25 cellular contexts compared by ENCODE assay signal in genomic region chr20:63778034-63778752, GRCh38. TPM values are rescaled to one million over a fixed set of nuclear protein-coding genes. Genes with fewer than 3 reads are reported as not detected.
DNase-seq lines count a peak whose midpoint lies in the region; ATAC-seq and TF ChIP-seq lines count a peak whose summit lies in the region.
"Had no signal": no experiment of that assay in that cellular context is flagged by ENCODE, and none has a peak within 500 bp of the region (broad histone marks: within the 10 kb centered on the region; RNA-seq: fewer than 3 reads in every experiment).

No MANE protein-coding gene starts in this region.

- no peak for ATAC-seq in HG02571 (IDR thresholded peaks at IDR 0.05; ENCODE audit: unreplicated experiment)
- ATAC-seq: activated T-cell treated with anti-CD3 and anti-CD28 coated beads, Interleukin-2, amount 50 U/mL, for 4 hours; CD8-positive, alpha-beta T cell; lower lobe of right lung had no signal

- 62 to 73% methylated on average over 18 to 19 of the region's 19 CpGs for WGBS in endodermal cell (ENCODE audit: insufficient coverage in 1 of 2, insufficient read length in 1 of 2), 2 experiments

- peak; percentile 18 for DNase-seq in HFFc6
- peak; percentile 51 for DNase-seq in RKO (ENCODE audit: low spot score)
- peak; percentile 71 for DNase-seq in endodermal cell
- DNase-seq in progenitor cell of endocrine pancreas (ENCODE audit: low spot score, unreplicated experiment), result no peak
- no peak for DNase-seq in NOMO-1 (lab: John Stamatoyannopoulos, UW; ENCODE audit: unreplicated experiment in 2 of 2)
- no peak for DNase-seq in LoVo (ENCODE audit: low spot score)
- DNase-seq: activated CD4-positive, alpha-beta T cell treated with anti-CD3 and anti-CD28 coated beads, Interleukin-2, amount 10 ng/mL, durations not matched to agents 24 days and 14 days; activated T-cell treated with anti-CD3 and anti-CD28 coated beads, Interleukin-2, amount 50 U/mL, for 4 hours; CD8-positive, alpha-beta T cell; DMS153; islet precursor cell; lower lobe of right lung; MG63; NCI-H1417 treated with DMSO at 0.1 percent for 48 hours; NCI-H446; small intestine; stimulated activated CD4-positive, alpha-beta T cell treated with anti-CD3 and anti-CD28 coated beads, Interleukin-1b, Interleukin-23, amount 100 ng/mL, for 48 hours; trophoblast cell had no signal

- no peaks in the 10 kb centered on the region for H3K9me3 ChIP-seq in endodermal cell (ENCODE audit: control insufficient read depth, low read length)
- H3K9me3 ChIP-seq: breast epithelium, lower lobe of right lung, MG63 had no signal

- no peak overlapping the region for H3K9ac ChIP-seq in endodermal cell (ENCODE audit: extremely low read depth, low read length, poor library complexity, severe bottlenecking)

- no peaks in the 10 kb centered on the region for H3K9me3 Mint-ChIP-seq in HFFc6
- H3K9me3 Mint-ChIP-seq in endodermal cell, result no peaks in the 10 kb centered on the region
- no peaks in the 10 kb centered on the region for H3K9me3 Mint-ChIP-seq in progenitor cell of endocrine pancreas (ENCODE audit: low read depth)
- H3K9me3 Mint-ChIP-seq: activated CD4-positive, alpha-beta T cell treated with anti-CD3 and anti-CD28 coated beads, Interleukin-2, amount 10 ng/mL, durations not matched to agents 24 days and 14 days; activated T-cell treated with anti-CD3 and anti-CD28 coated beads, Interleukin-2, amount 50 U/mL, for 4 hours; CD8-positive, alpha-beta T cell; IgD-negative memory B cell; neural crest cell; T-helper 1 cell treated with Interleukin-12 subunit alpha and Interleukin-12 subunit beta and Interleukin-4 antibody, amounts not matched to agents 30 μg/mL and 1 μg/mL, for 36 hours had no signal

- H3K4me1 ChIP-seq in endodermal cell (ENCODE audit: control insufficient read depth, insufficient read depth, low read length), result no peaks in the 10 kb centered on the region
- H3K4me1 ChIP-seq: breast epithelium, lower lobe of right lung had no signal

- H3K36me3 ChIP-seq in endodermal cell (ENCODE audit: control insufficient read depth, insufficient read depth, low read length), result no peaks in the 10 kb centered on the region
- H3K36me3 ChIP-seq: breast epithelium, lower lobe of right lung, MG63 had no signal

- no peaks in the 10 kb centered on the region; the same call in none of the 2 replicates for H3K27me3 Mint-ChIP-seq in HFFc6 (ENCODE audit: insufficient read depth)
- H3K27me3 Mint-ChIP-seq in endodermal cell (ENCODE audit: insufficient read depth), result no peaks in the 10 kb centered on the region
- no peaks in the 10 kb centered on the region for H3K27me3 Mint-ChIP-seq in progenitor cell of endocrine pancreas
- H3K27me3 Mint-ChIP-seq: activated CD4-positive, alpha-beta T cell treated with anti-CD3 and anti-CD28 coated beads, Interleukin-2, amount 10 ng/mL, durations not matched to agents 24 days and 14 days had no signal

- no peaks in the 10 kb centered on the region for H3K36me3 Mint-ChIP-seq in HFFc6 (ENCODE audit: low read depth)
- H3K36me3 Mint-ChIP-seq in endodermal cell (ENCODE audit: low read depth), result peaks cover 25% of the 10 kb centered on the region
- H3K36me3 Mint-ChIP-seq in progenitor cell of endocrine pancreas (ENCODE audit: insufficient read depth), result peaks cover 8% of the 10 kb centered on the region
- H3K36me3 Mint-ChIP-seq: CD8-positive, alpha-beta T cell had no signal

- H3K4me3 ChIP-seq in endodermal cell (ENCODE audit: low read length), result no peak overlapping the region
- H3K4me3 ChIP-seq: breast epithelium, coronary artery, lower lobe of right lung, MG63 had no signal

- no peak overlapping the region; the same call in 1 of the 2 replicates for H3K27ac Mint-ChIP-seq in HFFc6
- H3K27ac Mint-ChIP-seq in endodermal cell, result peak overlapping the region; percentile 44
- H3K27ac Mint-ChIP-seq in progenitor cell of endocrine pancreas, result peak overlapping the region; percentile 21
- H3K27ac Mint-ChIP-seq: activated CD4-positive, alpha-beta T cell treated with anti-CD3 and anti-CD28 coated beads, Interleukin-2, amount 10 ng/mL, durations not matched to agents 24 days and 14 days; CD8-positive, alpha-beta T cell; IgD-negative memory B cell; T-helper 1 cell treated with Interleukin-12 subunit alpha and Interleukin-12 subunit beta and Interleukin-4 antibody, amounts not matched to agents 30 μg/mL and 1 μg/mL, for 36 hours had no signal

- H3K4me1 Mint-ChIP-seq in HFFc6 (ENCODE audit: low read depth), result peaks cover 16% of the 10 kb centered on the region
- H3K4me1 Mint-ChIP-seq in endodermal cell, result peaks cover 11% of the 10 kb centered on the region
- peaks cover 9% of the 10 kb centered on the region for H3K4me1 Mint-ChIP-seq in progenitor cell of endocrine pancreas (ENCODE audit: low read depth)

- TF ChIP-seq CTCF in HFFc6 (IDR thresholded peaks at IDR 0.05) (no peak), endodermal cell (conservative IDR thresholded peaks at IDR 0.05) (no peak), progenitor cell of endocrine pancreas (IDR thresholded peaks at IDR 0.05; ENCODE audit: unreplicated experiment) (no peak)

- no peak overlapping the region for H3K27ac ChIP-seq in endodermal cell (ENCODE audit: low read depth, low read length)
- H3K27ac ChIP-seq: breast epithelium, coronary artery, lower lobe of right lung, VCaP had no signal

- H3K4me3 Mint-ChIP-seq in HFFc6 (no peak overlapping the region), endodermal cell (no peak overlapping the region), progenitor cell of endocrine pancreas (ENCODE audit: low read depth) (no peak overlapping the region)
- H3K4me3 Mint-ChIP-seq: activated CD4-positive, alpha-beta T cell treated with anti-CD3 and anti-CD28 coated beads, Interleukin-2, amount 10 ng/mL, durations not matched to agents 24 days and 14 days; activated T-cell treated with anti-CD3 and anti-CD28 coated beads, Interleukin-2, amount 50 U/mL, for 4 hours; CD8-positive, alpha-beta T cell; IgD-negative memory B cell; neural crest cell; T-helper 1 cell treated with Interleukin-12 subunit alpha and Interleukin-12 subunit beta and Interleukin-4 antibody, amounts not matched to agents 30 μg/mL and 1 μg/mL, for 36 hours had no signal

- H3K27me3 ChIP-seq in endodermal cell (ENCODE audit: control insufficient read depth, insufficient read depth, low read length, poor library complexity, severe bottlenecking), result no peaks in the 10 kb centered on the region
- H3K27me3 ChIP-seq: breast epithelium, MG63 had no signal

RNA-seq across cellular contexts. Expression of gene SLC2A4RG, which starts 38.6 kb away (rescaled TPM):
- 100 to 1,000 TPM in 3 of 6 experiments, 10 to 100 TPM in 3; 89.6 to 122 (median 102) TPM for total RNA-seq in HFFc6 (2021; fragmentation: NEBNext Ultra II Directional; extraction: Animal tissue kit (Norgen Biotek cat#: 25700))
- total RNA-seq in endodermal cell (100 to 1,000 TPM in 1 of 2 donors, 10 to 100 TPM in 1; 69.3 to 108 TPM), progenitor cell of endocrine pancreas (59.7 and 59.9 TPM in 2 replicates)
- polyA plus RNA-seq in endodermal cell (2013, experiment 1 of 2), result 89.4 TPM
- 77.8 TPM for polyA plus RNA-seq in endodermal cell (2013, experiment 2 of 2)

RNA-seq across cellular contexts. Expression of gene LIME1, which starts 41.7 kb away (rescaled TPM):
- total RNA-seq in HFFc6 (2021; fragmentation: NEBNext Ultra II Directional; extraction: Animal tissue kit (Norgen Biotek cat#: 25700)), result 1 to 10 TPM; 3.4 to 6.1 (median 4.6) TPM
- total RNA-seq in endodermal cell (10 to 100 TPM in 1 of 2 donors, 1 to 10 TPM in 1; 7.6 to 10.1 TPM), progenitor cell of endocrine pancreas (17.2 and 21.0 TPM in 2 replicates)
- polyA plus RNA-seq in endodermal cell (2013, experiment 1 of 2), result 10.0 TPM
- 9.6 TPM for polyA plus RNA-seq in endodermal cell (2013, experiment 2 of 2)

RNA-seq across cellular contexts. Expression of gene ZBTB46, which starts 52.9 kb away (rescaled TPM):
- 1 to 10 TPM in 2 of 6 experiments, under 1 TPM in 4; 0.38 to 1.1 (median 0.64) TPM for total RNA-seq in HFFc6 (2021; fragmentation: NEBNext Ultra II Directional; extraction: Animal tissue kit (Norgen Biotek cat#: 25700))
- total RNA-seq in endodermal cell (10 to 100 TPM; 24.9 to 25.9 TPM), progenitor cell of endocrine pancreas (31.2 and 32.2 TPM in 2 replicates)
- polyA plus RNA-seq in endodermal cell (2013, experiment 1 of 2), result 8.4 TPM
- 7.5 TPM for polyA plus RNA-seq in endodermal cell (2013, experiment 2 of 2)
- total RNA-seq: CD8-positive, alpha-beta T cell had no signal

Comparison
In these comparisons a context has a peak if more than half of its experiments do, and no peak if none do; other contexts are left out.
1. DNase-seq: peak in HFFc6 (single experiment), RKO (single experiment) and endodermal cell (single experiment); none in progenitor cell of endocrine pancreas (single experiment), NOMO-1 (0 of 2) and LoVo (single experiment).
2. RNA of gene ZBTB46, which starts 52.9 kb away (total RNA-seq): 31.2 to 32.2 TPM in progenitor cell of endocrine pancreas and 24.9 to 25.9 TPM in endodermal cell; 0.38 to 1.1 TPM in HFFc6; every median in the first group is over 10 times any median in the second.